Comparison of ENCODE assay signal across 16 cellular contexts in genomic region chr6:125257351-125257750, GRCh38.
DNase-seq lines count a peak whose midpoint lies in the region; ATAC-seq and TF ChIP-seq lines count a peak whose summit lies in the region.
"Had no signal": no experiment of that assay in that cellular context is flagged by ENCODE, and none has a peak within 500 bp of the region (broad histone marks: within the 10 kb centered on the region; RNA-seq: fewer than 3 reads in every experiment).

No MANE protein-coding gene starts in this region.

- no peak overlapping the region for H3K27ac ChIP-seq in brain microvascular endothelial cell

- H3K4me3 ChIP-seq in astrocyte of the cerebellum (ENCODE audit: low read depth, low read length) = no peak overlapping the region
- H3K4me3 ChIP-seq in brain microvascular endothelial cell (ENCODE audit: low read depth, low read length) = no peak overlapping the region
- H3K4me3 ChIP-seq: HAP-1 had no signal

- TF ChIP-seq CTCF in astrocyte of the cerebellum (IDR thresholded peaks at IDR 0.05; ENCODE audit: low read depth, low read length, missing control alignments) (no peak), brain microvascular endothelial cell (IDR thresholded peaks at IDR 0.05; ENCODE audit: low read depth, low read length, missing control alignments) (no peak)

- no peaks in the 10 kb centered on the region for H3K27me3 ChIP-seq in brain microvascular endothelial cell (replicated peaks)

- in situ Hi-C loops in astrocyte of the cerebellum (cut with HindIII; ENCODE audit: low sequenced_read_pairs) = no loop called here
- in situ Hi-C loops in brain microvascular endothelial cell (cut with HindIII; ENCODE audit: low pct_ligation_motif_present, low sequenced_read_pairs) = no loop called here
- in situ Hi-C loops in KBM-7 (cut with MboI; ENCODE audit: low pct_unique_long_range_greater_than_20kb, low sequenced_read_pairs) = no loop called here

- ATAC-seq in GM18868 (IDR thresholded peaks at IDR 0.05; ENCODE audit: unreplicated experiment) = no peak

- DNase-seq in astrocyte of the cerebellum (ENCODE audit: low read depth) = peak; percentile 36
- peak; percentile 37 for DNase-seq in brain microvascular endothelial cell
- DNase-seq in iris pigment epithelial cell (ENCODE audit: low read depth) = peak; percentile 78
- DNase-seq in KBM-7 = no peak
- DNase-seq in NCI-H524 (lab: John Stamatoyannopoulos, UW) = no peak
- DNase-seq: C1 segment of cervical spinal cord; Calu3; CD4-positive, alpha-beta memory T cell; COR-L47; DMS53; DMS79 treated with DMSO at 0.1 percent for 48 hours; GF-D8; GOT3; HFFc6 had no signal

- H3K36me3 ChIP-seq in brain microvascular endothelial cell (replicated peaks) = no peaks in the 10 kb centered on the region
- H3K36me3 ChIP-seq: HAP-1 had no signal

Comparison
In these comparisons a context has a peak if more than half of its experiments do, and no peak if none do; other contexts are left out.
1. DNase-seq: peak in astrocyte of the cerebellum (single experiment), brain microvascular endothelial cell (single experiment) and iris pigment epithelial cell (single experiment); none in KBM-7 (single experiment) and NCI-H524 (0 of 2).